34 cellular contexts compared by ENCODE assay signal in the genomic region with DNA sequence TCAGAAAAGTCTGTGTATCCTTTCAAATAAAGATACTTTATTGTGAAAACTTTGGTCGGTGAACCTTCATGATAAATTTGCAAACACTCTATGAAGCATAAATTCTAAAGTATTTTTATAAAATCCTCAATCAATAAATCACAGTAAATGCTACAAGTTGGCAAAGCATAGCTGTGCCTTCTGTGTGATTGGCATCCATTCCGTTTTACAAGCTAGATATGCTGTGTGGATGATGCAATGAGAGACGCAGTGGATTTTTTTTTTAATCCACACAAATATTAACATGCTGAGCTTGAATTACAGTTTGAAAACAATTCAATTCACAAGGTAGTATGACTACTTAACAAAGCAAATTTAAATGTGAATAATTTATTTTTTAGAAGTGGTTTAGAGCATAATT.
"Had no signal": no experiment of that assay in that cellular context is flagged by ENCODE, and none has a peak within 500 bp of the region (broad histone marks: within the 10 kb centered on the region; RNA-seq: fewer than 3 reads in every experiment).

No MANE protein-coding gene starts in this region.

- H3K27ac Mint-ChIP-seq: activated CD4-positive, alpha-beta T cell treated with anti-CD3 and anti-CD28 coated beads for 36 hours; activated CD4-positive, alpha-beta T cell treated with anti-CD3 and anti-CD28 coated beads, Interleukin-2, amount 10 ng/mL, durations not matched to agents 7 days and 5 days; activated CD8-positive, alpha-beta T cell treated with anti-CD3 and anti-CD28 coated beads for 36 hours; activated naive CD4-positive, alpha-beta T cell treated with anti-CD3 and anti-CD28 coated beads for 36 hours; activated naive CD4-positive, alpha-beta T cell treated with anti-CD3 and anti-CD28 coated beads, Interleukin-2, amount 50 U/mL, for 24 hours; activated naive CD8-positive, alpha-beta T cell treated with anti-CD3 and anti-CD28 coated beads for 36 hours; activated naive CD8-positive, alpha-beta T cell treated with anti-CD3 and anti-CD28 coated beads, Interleukin-2, amount 50 U/mL, for 24 hours; activated T-helper 1 cell treated with anti-CD3 and anti-CD28 coated beads, Interleukin-12 subunit alpha, Interleukin-12 subunit beta, Interleukin-2, Interleukin-4 antibody, amounts not matched to agents 30 ng/mL and 10 ng/mL and 1 ng/mL, durations not matched to agents 14 hours and 24 hours and 36 hours; activated T-helper 2 cell treated with anti-CD3 and anti-CD28 coated beads, Interferon-gamma antibody, Interleukin-2, Interleukin-4, amounts not matched to agents 10 μg/mL and 5 μg/mL and 100 μg/mL, durations not matched to agents 14 hours and 24 hours and 36 hours; effector memory CD8-positive, alpha-beta T cell; T-helper 17 cell; T-helper 2 cell treated with Interferon-gamma antibody and Interleukin-4, amounts not matched to agents 5 μg/mL and 100 μg/mL, for 36 hours had no signal

- H3K4me3 ChIP-seq: adrenal gland, body of pancreas, esophagus muscularis mucosa, gastrocnemius medialis, heart right ventricle had no signal

- H3K9me3 ChIP-seq: adrenal gland, body of pancreas, esophagus muscularis mucosa, gastrocnemius medialis had no signal

- H3K9me3 Mint-ChIP-seq: activated CD4-positive, alpha-beta T cell treated with anti-CD3 and anti-CD28 coated beads, Interleukin-2, amount 10 ng/mL, durations not matched to agents 7 days and 5 days; activated naive CD4-positive, alpha-beta T cell treated with anti-CD3 and anti-CD28 coated beads, Interleukin-2, amount 50 U/mL, for 24 hours; activated naive CD8-positive, alpha-beta T cell treated with anti-CD3 and anti-CD28 coated beads, Interleukin-2, amount 50 U/mL, for 24 hours; activated T-helper 1 cell treated with anti-CD3 and anti-CD28 coated beads, Interleukin-12 subunit alpha, Interleukin-12 subunit beta, Interleukin-2, Interleukin-4 antibody, amounts not matched to agents 30 ng/mL and 10 ng/mL and 1 ng/mL, durations not matched to agents 14 hours and 24 hours and 36 hours; activated T-helper 2 cell treated with anti-CD3 and anti-CD28 coated beads, Interferon-gamma antibody, Interleukin-2, Interleukin-4, amounts not matched to agents 10 μg/mL and 5 μg/mL and 100 μg/mL, durations not matched to agents 14 hours and 24 hours and 36 hours; T-helper 2 cell treated with Interferon-gamma antibody and Interleukin-4, amounts not matched to agents 5 μg/mL and 100 μg/mL, for 36 hours had no signal

- H3K4me3 Mint-ChIP-seq: activated CD4-positive, alpha-beta T cell treated with anti-CD3 and anti-CD28 coated beads for 36 hours; activated CD4-positive, alpha-beta T cell treated with anti-CD3 and anti-CD28 coated beads, Interleukin-2, amount 10 ng/mL, durations not matched to agents 7 days and 5 days; activated CD8-positive, alpha-beta T cell treated with anti-CD3 and anti-CD28 coated beads for 36 hours; activated naive CD4-positive, alpha-beta T cell treated with anti-CD3 and anti-CD28 coated beads for 36 hours; activated naive CD4-positive, alpha-beta T cell treated with anti-CD3 and anti-CD28 coated beads, Interleukin-2, amount 50 U/mL, for 24 hours; activated naive CD8-positive, alpha-beta T cell treated with anti-CD3 and anti-CD28 coated beads for 36 hours; activated naive CD8-positive, alpha-beta T cell treated with anti-CD3 and anti-CD28 coated beads, Interleukin-2, amount 50 U/mL, for 24 hours; activated T-helper 1 cell treated with anti-CD3 and anti-CD28 coated beads, Interleukin-12 subunit alpha, Interleukin-12 subunit beta, Interleukin-2, Interleukin-4 antibody, amounts not matched to agents 30 ng/mL and 10 ng/mL and 1 ng/mL, durations not matched to agents 14 hours and 24 hours and 36 hours; effector memory CD8-positive, alpha-beta T cell; T-helper 17 cell; T-helper 2 cell treated with Interferon-gamma antibody and Interleukin-4, amounts not matched to agents 5 μg/mL and 100 μg/mL, for 36 hours had no signal

- H3K27me3 Mint-ChIP-seq: activated CD4-positive, alpha-beta T cell treated with anti-CD3 and anti-CD28 coated beads for 36 hours; activated CD4-positive, alpha-beta T cell treated with anti-CD3 and anti-CD28 coated beads, Interleukin-2, amount 10 ng/mL, durations not matched to agents 7 days and 5 days; activated CD8-positive, alpha-beta T cell treated with anti-CD3 and anti-CD28 coated beads for 36 hours; activated naive CD4-positive, alpha-beta T cell treated with anti-CD3 and anti-CD28 coated beads, Interleukin-2, amount 50 U/mL, for 24 hours; activated naive CD8-positive, alpha-beta T cell treated with anti-CD3 and anti-CD28 coated beads for 36 hours; activated naive CD8-positive, alpha-beta T cell treated with anti-CD3 and anti-CD28 coated beads, Interleukin-2, amount 50 U/mL, for 24 hours; effector memory CD8-positive, alpha-beta T cell; T-helper 17 cell had no signal

- H3K36me3 ChIP-seq: adrenal gland, esophagus muscularis mucosa, gastrocnemius medialis, heart right ventricle had no signal

- H3K4me1 ChIP-seq: adrenal gland, body of pancreas, esophagus muscularis mucosa, foreskin keratinocyte, gastrocnemius medialis, heart right ventricle had no signal

- H3K27me3 ChIP-seq: adrenal gland, body of pancreas, esophagus muscularis mucosa, foreskin keratinocyte, gastrocnemius medialis, heart right ventricle had no signal

- H3K4me1 Mint-ChIP-seq: activated CD4-positive, alpha-beta T cell treated with anti-CD3 and anti-CD28 coated beads for 36 hours; activated CD4-positive, alpha-beta T cell treated with anti-CD3 and anti-CD28 coated beads, Interleukin-2, amount 10 ng/mL, durations not matched to agents 7 days and 5 days; activated naive CD4-positive, alpha-beta T cell treated with anti-CD3 and anti-CD28 coated beads, Interleukin-2, amount 50 U/mL, for 24 hours; activated naive CD8-positive, alpha-beta T cell treated with anti-CD3 and anti-CD28 coated beads for 36 hours; activated naive CD8-positive, alpha-beta T cell treated with anti-CD3 and anti-CD28 coated beads, Interleukin-2, amount 50 U/mL, for 24 hours; T-helper 17 cell had no signal

- H3K27ac ChIP-seq: adrenal gland, body of pancreas, esophagus muscularis mucosa, foreskin keratinocyte, gastrocnemius medialis, heart right ventricle had no signal

- DNase-seq: activated CD4-positive, alpha-beta T cell treated with anti-CD3 and anti-CD28 coated beads for 36 hours; activated CD4-positive, alpha-beta T cell treated with anti-CD3 and anti-CD28 coated beads, Interleukin-2, amount 10 ng/mL, durations not matched to agents 7 days and 5 days; activated CD4-positive, alpha-beta T cell treated with anti-CD3 and anti-CD28 coated beads, Interleukin-2, amount 50 U/mL, for 4 hours; activated CD4-positive, CD25-positive, alpha-beta regulatory T cell; activated CD4-positive, CD25-positive, alpha-beta regulatory T cell treated with anti-CD3 and anti-CD28 coated beads, Interleukin-2, amount 50 U/mL, for 72 hours; activated CD8-positive, alpha-beta memory T cell treated with anti-CD3 and anti-CD28 coated beads for 24 hours; activated CD8-positive, alpha-beta T cell treated with anti-CD3 and anti-CD28 coated beads for 36 hours; activated effector memory CD4-positive, alpha-beta T cell treated with anti-CD3 and anti-CD28 coated beads, Interleukin-2, amount 50 U/mL, for 16 hours; activated naive CD4-positive, alpha-beta T cell treated with anti-CD3 and anti-CD28 coated beads for 36 hours; activated naive CD8-positive, alpha-beta T cell treated with anti-CD3 and anti-CD28 coated beads for 36 hours; activated naive CD8-positive, alpha-beta T cell treated with anti-CD3 and anti-CD28 coated beads, Interleukin-2, amount 50 U/mL, for 24 hours; activated T-cell treated with anti-CD3 and anti-CD28 coated beads, Interleukin-2, amount 50 U/mL, for 1 hour; activated T-cell treated with anti-CD3 and anti-CD28 coated beads, Interleukin-2, amount 50 U/mL, for 48 hours; adrenal gland; amygdala; aorta; body of pancreas; caudate nucleus; cortex of kidney; dermis blood vessel endothelial cell; effector CD4-positive, alpha-beta T cell; effector memory CD8-positive, alpha-beta T cell; erythroblast; foreskin keratinocyte; gastrocnemius medialis; heart right ventricle; T-helper 1 cell; T-helper 17 cell; T1000 had no signal

- H3K36me3 Mint-ChIP-seq: activated naive CD4-positive, alpha-beta T cell treated with anti-CD3 and anti-CD28 coated beads, Interleukin-2, amount 50 U/mL, for 24 hours; activated naive CD8-positive, alpha-beta T cell treated with anti-CD3 and anti-CD28 coated beads for 36 hours had no signal
